29 cellular contexts compared by ENCODE assay signal in the genomic region with DNA sequence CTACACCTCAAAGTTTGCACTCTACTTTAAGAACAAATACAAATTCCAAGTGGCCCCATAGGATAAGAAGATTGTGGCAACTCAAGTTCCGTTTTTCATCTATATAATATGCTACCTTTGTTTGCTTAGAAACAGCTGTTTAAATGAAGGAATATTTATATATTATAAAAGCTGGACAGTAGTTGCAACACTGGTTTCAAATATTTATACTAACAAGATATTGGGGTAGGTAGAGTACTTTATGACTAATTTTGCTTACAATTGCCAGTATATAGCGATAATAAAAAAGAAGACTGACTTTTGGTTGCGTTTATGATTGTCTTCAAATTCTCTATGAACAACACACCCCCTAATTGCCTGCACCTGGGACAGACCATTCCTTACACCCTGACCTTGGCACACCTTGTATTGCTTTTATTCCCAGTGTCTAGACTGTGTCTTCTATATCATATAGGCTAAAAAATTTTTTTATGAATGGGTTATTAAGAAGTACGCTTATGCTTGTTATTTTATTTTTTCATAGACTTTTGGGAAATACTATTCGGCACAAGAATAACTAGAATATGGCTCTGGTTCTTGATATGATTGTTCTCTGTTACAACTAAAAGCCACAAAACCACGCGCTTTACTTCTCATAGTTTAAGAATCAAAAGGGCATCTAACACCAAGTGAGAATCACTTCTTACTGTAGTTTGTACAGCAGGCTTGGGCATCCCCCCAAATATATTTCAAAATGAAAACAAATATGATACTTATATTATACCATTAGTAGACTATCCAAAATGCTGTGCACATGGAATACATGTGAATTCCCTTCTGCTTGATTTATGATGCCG.
"Had no signal": no experiment of that assay in that cellular context is flagged by ENCODE, and none has a peak within 500 bp of the region (broad histone marks: within the 10 kb centered on the region; RNA-seq: fewer than 3 reads in every experiment).

No MANE protein-coding gene starts in this region.

- H3K9me3 ChIP-seq: adrenal gland, body of pancreas, esophagus squamous epithelium, right lobe of liver had no signal

- DNase-seq: activated CD4-positive, alpha-beta T cell treated with anti-CD3 and anti-CD28 coated beads for 36 hours; activated CD4-positive, alpha-beta T cell treated with anti-CD3 and anti-CD28 coated beads, Interleukin-2, amount 50 U/mL, for 4 hours; activated CD4-positive, CD25-positive, alpha-beta regulatory T cell; activated CD8-positive, alpha-beta memory T cell treated with anti-CD3 and anti-CD28 coated beads, Interleukin-2, amount 50 U/mL, for 4 hours; activated T-cell treated with anti-CD3 and anti-CD28 coated beads, Interleukin-2, amount 50 U/mL, for 1 hour; adrenal gland; aorta; body of pancreas; dermis blood vessel endothelial cell; effector CD4-positive, alpha-beta T cell; esophagus squamous epithelium; glutamatergic neuron; islet precursor cell; left cardiac atrium; naive thymus-derived CD4-positive, alpha-beta T cell; ovary; right lobe of liver; stimulated activated CD4-positive, alpha-beta T cell treated with anti-CD3 and anti-CD28 coated beads, Interleukin-12 subunit alpha, Interleukin-12 subunit beta, amount 100 ng/mL, for 4 hours; stimulated activated CD4-positive, alpha-beta T cell treated with anti-CD3 and anti-CD28 coated beads, Interleukin-4, amount 100 ng/mL, for 1 hour; T-helper 1 cell had no signal

- H3K4me1 Mint-ChIP-seq: activated CD4-positive, alpha-beta T cell treated with anti-CD3 and anti-CD28 coated beads for 36 hours; mesothelial cell of epicardium had no signal

- H3K27me3 Mint-ChIP-seq: activated CD4-positive, alpha-beta T cell treated with anti-CD3 and anti-CD28 coated beads for 36 hours; progenitor cell of endocrine pancreas had no signal

- H3K4me1 ChIP-seq: adrenal gland, body of pancreas, esophagus squamous epithelium, right lobe of liver, tibial nerve had no signal

- H3K27ac ChIP-seq: adrenal gland, body of pancreas, epithelial cell of prostate, esophagus squamous epithelium, ovary, right lobe of liver, tibial nerve had no signal

- H3K36me3 ChIP-seq: adrenal gland, esophagus squamous epithelium, ovary, right lobe of liver, tibial nerve had no signal

- H3K27ac Mint-ChIP-seq: activated CD4-positive, alpha-beta T cell treated with anti-CD3 and anti-CD28 coated beads for 36 hours; activated naive CD4-positive, alpha-beta T cell treated with anti-CD3 and anti-CD28 coated beads, Interleukin-2, amount 50 U/mL, for 72 hours; activated T-helper 2 cell treated with anti-CD3 and anti-CD28 coated beads, Interferon-gamma antibody, Interleukin-2, Interleukin-4, amounts not matched to agents 10 μg/mL and 5 μg/mL and 100 μg/mL, durations not matched to agents 14 hours and 24 hours and 36 hours; mesothelial cell of epicardium; naive thymus-derived CD4-positive, alpha-beta T cell; progenitor cell of endocrine pancreas; T-helper 2 cell treated with Interferon-gamma antibody and Interleukin-4, amounts not matched to agents 5 μg/mL and 100 μg/mL, for 36 hours had no signal

- FAIRE-seq: endometrium, frontal cortex had no signal

- H3K36me3 Mint-ChIP-seq: mesothelial cell of epicardium; naive thymus-derived CD4-positive, alpha-beta T cell had no signal

- H3K4me3 ChIP-seq: adrenal gland, body of pancreas, esophagus squamous epithelium, ovary, right lobe of liver, tibial nerve had no signal

- H3K9me3 Mint-ChIP-seq: activated T-helper 2 cell treated with anti-CD3 and anti-CD28 coated beads, Interferon-gamma antibody, Interleukin-2, Interleukin-4, amounts not matched to agents 10 μg/mL and 5 μg/mL and 100 μg/mL, durations not matched to agents 14 hours and 24 hours and 36 hours; mesothelial cell of epicardium had no signal

- ATAC-seq: activated CD4-positive, alpha-beta T cell treated with anti-CD3 and anti-CD28 coated beads for 36 hours; body of pancreas; left cardiac atrium; naive thymus-derived CD4-positive, alpha-beta T cell; right lobe of liver had no signal

- H3K27me3 ChIP-seq: adrenal gland, body of pancreas, esophagus squamous epithelium, ovary, right lobe of liver, tibial nerve had no signal

- H3K4me3 Mint-ChIP-seq: activated CD4-positive, alpha-beta T cell treated with anti-CD3 and anti-CD28 coated beads for 36 hours; mesothelial cell of epicardium; naive thymus-derived CD4-positive, alpha-beta T cell; T-helper 2 cell treated with Interferon-gamma antibody and Interleukin-4, amounts not matched to agents 5 μg/mL and 100 μg/mL, for 36 hours had no signal
